In genomic region chr21:45596704-45597318, GRCh38 we compare ENCODE assay signal across 8 cellular contexts. TPM values are rescaled to one million over a fixed set of nuclear protein-coding genes. Genes with fewer than 3 reads are reported as not detected.
DNase-seq lines count a peak whose midpoint lies in the region; ATAC-seq, FAIRE-seq and TF ChIP-seq lines count a peak whose summit lies in the region.

No MANE protein-coding gene starts in this region.

- peaks cover 6% of the 10 kb centered on the region for H3K4me1 Mint-ChIP-seq in central memory CD8-positive, alpha-beta T cell

- BruUV-seq in HepG2 (replicated peaks; lab: Mats Ljungman, UMichigan), result no TSS peak

- no peak overlapping the region for H3K27ac Mint-ChIP-seq in central memory CD8-positive, alpha-beta T cell (ENCODE audit: low read depth)

- CTCF ChIA-PET in HepG2 (lab: Yijun Ruan, JAX; ENCODE audit: low intra/inter-chr PET ratio, low total read pairs), result interaction anchor here (1.1 to 3.2 kb wide), 4 partner anchors 41 to 224 kb away, joined by 3 to 36 read pairs (median 6); no protein-coding TSS in a partner anchor

- H3K36me3 Mint-ChIP-seq in central memory CD8-positive, alpha-beta T cell (ENCODE audit: insufficient read depth), result no peaks in the 10 kb centered on the region

- TF ChIP-seq EP300 in HepG2 (IDR thresholded peaks at IDR 0.05; ENCODE audit: low read depth in 2 of 2, low read length in 2 of 2) (no peak), HepG2 (CRISPR knock-in tag; IDR thresholded peaks at IDR 0.05; ENCODE audit: borderline replicate concordance) (no peak)

- POLR2A ChIA-PET in HepG2 (lab: Yijun Ruan, JAX), result interaction anchor here (2.9 kb wide), 1 partner anchor 41 kb away, joined by 11 read pairs; no protein-coding TSS in a partner anchor

- no peak overlapping the region for H3K4me3 Mint-ChIP-seq in central memory CD8-positive, alpha-beta T cell

- peak; percentile 70 for ATAC-seq in central memory CD8-positive, alpha-beta T cell (replicated peaks; ENCODE audit: extremely low read depth, poor library complexity, severe bottlenecking)
- ATAC-seq in HepG2 (peak; percentile 96), HG03175 (IDR thresholded peaks at IDR 0.05; ENCODE audit: unreplicated experiment) (no peak)

- H3K79me2 ChIP-seq in HepG2 (ENCODE audit: insufficient read depth, low read length), result no peaks in the 10 kb centered on the region

- peak; percentile 88 for FAIRE-seq in HepG2 (lab: Jason Lieb, UNC)

- no peak overlapping the region for H2AFZ ChIP-seq in HepG2 (ENCODE audit: low read length)

- in situ Hi-C loops in HepG2 (cut with HindIII; ENCODE audit: extremely low pct_ligation_motif_present, low pct_unique_long_range_greater_than_20kb), result loop anchor here (5.0 kb wide), 1 partner anchor 40 kb away; no protein-coding TSS in a partner anchor

- TF ChIP-seq POLR2A in HepG2 (IDR thresholded peaks at IDR 0.05; ENCODE audit: insufficient read depth in 1 of 2, low read depth in 2 of 2, low read length in 2 of 2), result no peak

- no peak overlapping the region for H3K4me2 ChIP-seq in HepG2 (ENCODE audit: low read depth, low read length)

- DNase-seq in NCI-H2227 (lab: John Stamatoyannopoulos, UW; ENCODE audit: unreplicated experiment) (peak; percentile 22), NCI-H2227 treated with DMSO at 0.1 percent for 48 hours (lab: John Stamatoyannopoulos, UW) (no peak), NCI-H1092 treated with DMSO at 0.1 percent for 48 hours (lab: John Stamatoyannopoulos, UW) (peak; percentile 50), HepG2 (ENCODE audit: low spot score) (peak; percentile 52)
- peak; percentile 86 for DNase-seq in activated CD4-positive, CD25-positive, alpha-beta regulatory T cell treated with anti-CD3 and anti-CD28 coated beads, Interleukin-2, amount 50 U/mL, for 72 hours
- peak; percentile 63 to 81 for DNase-seq in central memory CD8-positive, alpha-beta T cell (ENCODE audit: low spot score in 2 of 2)
- peak; percentile 66 to 84 (median 76) for DNase-seq in stimulated activated CD4-positive, alpha-beta T cell treated with anti-CD3 and anti-CD28 coated beads, TNF-alpha, amount 100 ng/mL, for 48 hours (ENCODE audit: low read depth in 3 of 3)

- H4K20me1 ChIP-seq in HepG2 (ENCODE audit: insufficient read depth, low read length), result no peaks in the 10 kb centered on the region

- H3K4me1 ChIP-seq in HepG2 (ENCODE audit: insufficient read depth, low read length), result no peaks in the 10 kb centered on the region

- H3K9ac ChIP-seq in HepG2 (ENCODE audit: insufficient read depth, low read depth, low read length), result no peak overlapping the region

- peak; percentile 81 for TF ChIP-seq RAD21 in HepG2 (CRISPR knock-in tag; IDR thresholded peaks at IDR 0.05)

- intact Hi-C loops in HepG2 (cut with micrococcal nuclease; ENCODE audit: unreplicated experiment), result loop anchor here (1.0 kb wide), 1 partner anchor 223 kb away; no protein-coding TSS in a partner anchor

- no peak overlapping the region for H3K27ac ChIP-seq in HepG2 (ENCODE audit: extremely low read length, insufficient read depth, low read length)

- H3K9me3 Mint-ChIP-seq in central memory CD8-positive, alpha-beta T cell, result no peaks in the 10 kb centered on the region

- H3K4me3 ChIP-seq in HepG2 (replicated peaks in 1 of 3; ENCODE audit: insufficient read depth in 1 of 3, low read depth in 2 of 3, low read length in 3 of 3), result no peak overlapping the region

- no peaks in the 10 kb centered on the region for H3K9me3 ChIP-seq in HepG2 (ENCODE audit: low read length)

- H3K27me3 ChIP-seq in HepG2 (ENCODE audit: control insufficient read depth in 1 of 2, insufficient read depth in 2 of 2, low read length in 2 of 2), result no peaks in the 10 kb centered on the region; a peak in 3 of 5 replicates

- WGBS in HepG2 (ENCODE audit: low lambda C conversion rate), result 36% methylated on average over 11 of the region's 16 CpGs

- H3K36me3 ChIP-seq in HepG2 (replicated peaks in 1 of 2; ENCODE audit: control insufficient read depth in 1 of 2, insufficient read depth in 2 of 2, low read length in 2 of 2), result no peaks in the 10 kb centered on the region

- peak; percentile 93 for TF ChIP-seq CTCF in HepG2 (CRISPR knock-in tag; IDR thresholded peaks at IDR 0.05)

- H3K27me3 Mint-ChIP-seq in central memory CD8-positive, alpha-beta T cell, result peaks cover 8% of the 10 kb centered on the region

TF ChIP-seq in HepG2, 621 proteins besides CTCF, POLR2A, EP300 and RAD21 (continues in another document):
- TF ChIP-seq ZKSCAN1 (IDR thresholded peaks at IDR 0.05; ENCODE audit: low read length) (no peak), NFATC3 (CRISPR knock-in tag; IDR thresholded peaks at IDR 0.05) (no peak), ZHX1 (CRISPR knock-in tag; IDR thresholded peaks at IDR 0.05; ENCODE audit: low read depth) (no peak), MEIS2 (CRISPR knock-in tag; IDR thresholded peaks at IDR 0.05) (0 out of 2 replicates have a peak, but pooled peaks have one; percentile 14), ZFP90 (CRISPR knock-in tag; IDR thresholded peaks at IDR 0.05; ENCODE audit: borderline replicate concordance) (no peak), KLF11 (CRISPR knock-in tag; IDR thresholded peaks at IDR 0.05) (no peak), FOXM1 (CRISPR knock-in tag; IDR thresholded peaks at IDR 0.05) (no peak), ZNF546 (CRISPR knock-in tag; conservative IDR thresholded peaks at IDR 0.05) (no peak), ARNT (IDR thresholded peaks at IDR 0.05) (no peak)

RNA-seq across cellular contexts. Expression of gene PCBP3, which starts 46.7 kb away (rescaled TPM):
- total RNA-seq in HepG2 (2016; rRNA removed; fragmentation: Illumina TruSeq; extraction: Trizol), result not detected in 2 replicates
- not detected in 2 replicates for total RNA-seq in HepG2 (2016; cell fraction: cytosol; rRNA removed; fragmentation: Illumina TruSeq; extraction: Trizol; ENCODE audit: low read depth)
- total RNA-seq in HepG2 (2016; cell fraction: insoluble cytoplasmic fraction; rRNA removed; fragmentation: Illumina TruSeq; extraction: Trizol), result not detected in 2 replicates
- total RNA-seq in HepG2 (2016; cell fraction: membrane; rRNA removed; fragmentation: Illumina TruSeq; extraction: Trizol), result not detected in 2 replicates
- not detected in 2 replicates for total RNA-seq in HepG2 (2016; cell fraction: nucleus; rRNA removed; fragmentation: Illumina TruSeq; extraction: Trizol)
- not detected in 2 replicates for polyA plus RNA-seq in HepG2 (2011; rRNA removed)
- polyA plus RNA-seq in HepG2 (2011; cell fraction: cytosol; rRNA removed), result not detected in 2 replicates
- polyA plus RNA-seq in HepG2 (2011; cell fraction: nucleus; rRNA removed), result not detected in 2 replicates
- polyA plus RNA-seq in HepG2 (2012), result not detected in 2 replicates
- not detected in 2 replicates for polyA plus RNA-seq in HepG2 (2016; cell fraction: cytosol; fragmentation: Illumina TruSeq; extraction: Trizol; ENCODE audit: low read depth)
- not detected in 2 replicates for polyA plus RNA-seq in HepG2 (2016; cell fraction: insoluble cytoplasmic fraction; fragmentation: Illumina TruSeq; extraction: Trizol; ENCODE audit: low read depth)
- not detected in 2 replicates for polyA plus RNA-seq in HepG2 (2016; cell fraction: membrane; fragmentation: Illumina TruSeq; extraction: Trizol; ENCODE audit: low read depth)
- polyA plus RNA-seq in HepG2 (2016; cell fraction: nucleus; fragmentation: Illumina TruSeq; extraction: Trizol; ENCODE audit: insufficient read depth, low read depth), result not detected in 2 replicates
- not detected in 2 replicates for polyA minus RNA-seq in HepG2 (2011; rRNA and poly(A)+ RNA removed; ENCODE audit: low replicate concordance)
- not detected in 2 replicates for polyA minus RNA-seq in HepG2 (2011; cell fraction: cytosol; rRNA and poly(A)+ RNA removed)
- not detected in 2 replicates for polyA minus RNA-seq in HepG2 (2011; cell fraction: nucleus; rRNA and poly(A)+ RNA removed)

RNA-seq across cellular contexts. Expression of gene SLC19A1, which starts 54.6 kb away (rescaled TPM):
- total RNA-seq in HepG2 (2016; rRNA removed; fragmentation: Illumina TruSeq; extraction: Trizol), result 12.6 and 21.8 TPM in 2 replicates
- total RNA-seq in HepG2 (2016; cell fraction: cytosol; rRNA removed; fragmentation: Illumina TruSeq; extraction: Trizol; ENCODE audit: low read depth), result 4.8 and 5.6 TPM in 2 replicates
- 11.0 and 23.6 TPM in 2 replicates for total RNA-seq in HepG2 (2016; cell fraction: insoluble cytoplasmic fraction; rRNA removed; fragmentation: Illumina TruSeq; extraction: Trizol)
- 10.8 TPM in 2 replicates for total RNA-seq in HepG2 (2016; cell fraction: membrane; rRNA removed; fragmentation: Illumina TruSeq; extraction: Trizol)
- 21.2 and 27.4 TPM in 2 replicates for total RNA-seq in HepG2 (2016; cell fraction: nucleus; rRNA removed; fragmentation: Illumina TruSeq; extraction: Trizol)
- polyA plus RNA-seq in HepG2 (2011; rRNA removed), result 23.0 and 31.0 TPM in 2 replicates
- 14.5 and 24.7 TPM in 2 replicates for polyA plus RNA-seq in HepG2 (2011; cell fraction: cytosol; rRNA removed)
- polyA plus RNA-seq in HepG2 (2011; cell fraction: nucleus; rRNA removed), result 49.0 and 62.1 TPM in 2 replicates
- polyA plus RNA-seq in HepG2 (2012), result 18.0 and 36.8 TPM in 2 replicates
- 3.7 and 4.0 TPM in 2 replicates for polyA plus RNA-seq in HepG2 (2016; cell fraction: cytosol; fragmentation: Illumina TruSeq; extraction: Trizol; ENCODE audit: low read depth)
- 11.1 and 13.0 TPM in 2 replicates for polyA plus RNA-seq in HepG2 (2016; cell fraction: insoluble cytoplasmic fraction; fragmentation: Illumina TruSeq; extraction: Trizol; ENCODE audit: low read depth)
- polyA plus RNA-seq in HepG2 (2016; cell fraction: membrane; fragmentation: Illumina TruSeq; extraction: Trizol; ENCODE audit: low read depth), result 6.4 and 7.2 TPM in 2 replicates
- polyA plus RNA-seq in HepG2 (2016; cell fraction: nucleus; fragmentation: Illumina TruSeq; extraction: Trizol; ENCODE audit: insufficient read depth, low read depth), result 44.5 and 46.0 TPM in 2 replicates
- polyA minus RNA-seq in HepG2 (2011; rRNA and poly(A)+ RNA removed; ENCODE audit: low replicate concordance), result 42.0 and 128 TPM in 2 replicates
- 32.2 and 34.4 TPM in 2 replicates for polyA minus RNA-seq in HepG2 (2011; cell fraction: cytosol; rRNA and poly(A)+ RNA removed)
- polyA minus RNA-seq in HepG2 (2011; cell fraction: nucleus; rRNA and poly(A)+ RNA removed), result 12.2 and 14.7 TPM in 2 replicates
